Comparison of ENCODE assay signal across 8 cellular contexts in genomic region chr7:98106647-98107312, GRCh38. TPM values are rescaled to one million over a fixed set of nuclear protein-coding genes. Genes with fewer than 3 reads are reported as not detected.
DNase-seq lines count a peak whose midpoint lies in the region; ATAC-seq and TF ChIP-seq lines count a peak whose summit lies in the region.

Gene LMTK2 (plus strand): TSS chr7:98106862. CDS start chr7:98107178, 316 bp downstream.

- H3K27me3 Mint-ChIP-seq in HFFc6 (ENCODE audit: insufficient read depth), result no peaks in the 10 kb centered on the region; the same call in 1 of the 2 replicates
- H3K27me3 Mint-ChIP-seq in activated naive CD4-positive, alpha-beta T cell treated with anti-CD3 and anti-CD28 coated beads, Interleukin-2, amount 50 U/mL, for 24 hours, result peaks cover 6% of the 10 kb centered on the region

- H3K9me3 Mint-ChIP-seq in HFFc6, result peaks cover 4% of the 10 kb centered on the region
- H3K9me3 Mint-ChIP-seq in activated naive CD4-positive, alpha-beta T cell treated with anti-CD3 and anti-CD28 coated beads, Interleukin-2, amount 50 U/mL, for 24 hours, result no peaks in the 10 kb centered on the region

- H3K27ac ChIP-seq in osteoblast (ENCODE audit: low read depth, low read length), result peak within 1 kb of the TSS; percentile 73
- H3K27ac ChIP-seq in thymus (ENCODE audit: low read depth), result peak within 1 kb of the TSS; percentile 87

- peak; percentile 99 for DNase-seq in GM10248 (ENCODE audit: extremely low spot score)
- peak; percentile 86 for DNase-seq in HFFc6
- peak; percentile 95 for DNase-seq in NB4 (ENCODE audit: low read depth)
- no peak for DNase-seq in glomerular endothelial cell (ENCODE audit: extremely low read depth, low read depth, low spot score)
- DNase-seq in osteoblast (ENCODE audit: insufficient read length, low spot score, missing footprints), result peak; percentile 98

- TF ChIP-seq CTCF in GM10248 (IDR thresholded peaks at IDR 0.05; ENCODE audit: control extremely low read depth, extremely low read depth, low read depth, missing control alignments) (peak; percentile 96), HFFc6 (IDR thresholded peaks at IDR 0.05) (peak; percentile 96), NB4 (IDR thresholded peaks at IDR 0.05; ENCODE audit: low read depth, low read length) (peak; percentile 90), osteoblast (IDR thresholded peaks at IDR 0.05; ENCODE audit: extremely low read depth, low read depth, low read length) (peak; percentile 92)

- CTCF ChIA-PET in GM10248 (lab: Yijun Ruan, JAX), result interaction anchor here (1.0 to 6.1 kb wide), 13 partner anchors 9 to 103 kb away, joined by 3 to 88 read pairs (median 5); no protein-coding TSS in a partner anchor

- H3K9me3 ChIP-seq in osteoblast (ENCODE audit: low read depth, low read length) (no peaks in the 10 kb centered on the region), thymus (ENCODE audit: control insufficient read depth) (no peaks in the 10 kb centered on the region)

- H3K36me3 ChIP-seq in osteoblast (ENCODE audit: insufficient read depth, low read length) (no peaks in the 10 kb centered on the region), thymus (ENCODE audit: control insufficient read depth, insufficient read depth) (no peaks in the 10 kb centered on the region)

- peak; percentile 99 for ATAC-seq in SK-N-SH treated with all-trans-retinoic acid at 6 μM for 48 hours

- H3K36me3 Mint-ChIP-seq in HFFc6 (ENCODE audit: low read depth), result peaks cover 4% of the 10 kb centered on the region; the same call in 1 of the 2 replicates
- no peaks in the 10 kb centered on the region for H3K36me3 Mint-ChIP-seq in activated naive CD4-positive, alpha-beta T cell treated with anti-CD3 and anti-CD28 coated beads, Interleukin-2, amount 50 U/mL, for 24 hours

- H3K27me3 ChIP-seq in osteoblast (ENCODE audit: insufficient read depth, low read length) (no peaks in the 10 kb centered on the region), thymus (ENCODE audit: control insufficient read depth, insufficient read depth) (peaks cover 2% of the 10 kb centered on the region)

- POLR2A ChIA-PET in GM10248 (lab: Yijun Ruan, JAX), result no interaction called here

- H2AFZ ChIP-seq in osteoblast (ENCODE audit: low read length), result peak within 1 kb of the TSS; percentile 93

- TF ChIP-seq POLR2A in NB4 (IDR thresholded peaks at IDR 0.05; ENCODE audit: extremely low read depth, insufficient read length), result peak; percentile 94

- peak within 1 kb of the TSS; percentile 60 for H3K4me3 ChIP-seq in NB4 (ENCODE audit: low read depth, low read length)
- peak within 1 kb of the TSS; percentile 97 for H3K4me3 ChIP-seq in osteoblast (ENCODE audit: insufficient read depth, low read length)
- peak within 1 kb of the TSS; percentile 90 for H3K4me3 ChIP-seq in thymus (ENCODE audit: low read length)

- peaks cover 49% of the 10 kb centered on the region for H3K79me2 ChIP-seq in osteoblast (ENCODE audit: insufficient read depth, low read length)

- H3K4me3 Mint-ChIP-seq in HFFc6, result peak within 1 kb of the TSS; percentile 90
- H3K4me3 Mint-ChIP-seq in activated naive CD4-positive, alpha-beta T cell treated with anti-CD3 and anti-CD28 coated beads, Interleukin-2, amount 50 U/mL, for 24 hours, result peak within 1 kb of the TSS; percentile 96

- peaks cover 20% of the 10 kb centered on the region for H3K4me1 Mint-ChIP-seq in HFFc6 (ENCODE audit: low read depth)
- H3K4me1 Mint-ChIP-seq in activated naive CD4-positive, alpha-beta T cell treated with anti-CD3 and anti-CD28 coated beads, Interleukin-2, amount 50 U/mL, for 24 hours, result peaks cover 44% of the 10 kb centered on the region

- H4K20me1 ChIP-seq in osteoblast (ENCODE audit: insufficient read depth, low read length), result peaks cover 10% of the 10 kb centered on the region

- H3K4me1 ChIP-seq in osteoblast (ENCODE audit: insufficient read depth, low read length) (peaks cover 5% of the 10 kb centered on the region), thymus (ENCODE audit: control insufficient read depth, insufficient read depth, low read length) (no peaks in the 10 kb centered on the region)

- WGBS in thymus, result under 1% methylated on average over 75 of the region's 75 CpGs

- peak within 1 kb of the TSS; percentile 86 for H3K27ac Mint-ChIP-seq in HFFc6
- peak within 1 kb of the TSS; percentile 89 for H3K27ac Mint-ChIP-seq in activated naive CD4-positive, alpha-beta T cell treated with anti-CD3 and anti-CD28 coated beads, Interleukin-2, amount 50 U/mL, for 24 hours

- H3K4me2 ChIP-seq in osteoblast (ENCODE audit: insufficient read depth, low read length), result peak within 1 kb of the TSS; percentile 95

TF ChIP-seq in SK-N-SH treated with all-trans-retinoic acid at 6 μM for 48 hours, 23 proteins besides CTCF, POLR2A, EP300 and RAD21 (continues in another document):
- no peak for TF ChIP-seq BACH2 (CRISPR knock-in tag; IDR thresholded peaks at IDR 0.05; ENCODE audit: borderline replicate concordance)
- no peak for TF ChIP-seq SNAI2 (CRISPR knock-in tag; IDR thresholded peaks at IDR 0.05)
- TF ChIP-seq ESRRG (CRISPR knock-in tag; IDR thresholded peaks at IDR 0.05), result no peak
- no peak for TF ChIP-seq GLIS3 (CRISPR knock-in tag; IDR thresholded peaks at IDR 0.05)
- TF ChIP-seq TOX (CRISPR knock-in tag; IDR thresholded peaks at IDR 0.05; ENCODE audit: borderline replicate concordance), result no peak
- no peak for TF ChIP-seq ZC3H10 (CRISPR knock-in tag; IDR thresholded peaks at IDR 0.05)
- TF ChIP-seq TSHZ2 (CRISPR knock-in tag; IDR thresholded peaks at IDR 0.05), result no peak
- TF ChIP-seq CREB5 (CRISPR knock-in tag; IDR thresholded peaks at IDR 0.05; ENCODE audit: low read depth), result no peak
- TF ChIP-seq CSRNP3 (CRISPR knock-in tag; IDR thresholded peaks at IDR 0.05), result no peak
- no peak for TF ChIP-seq ZNF565 (CRISPR knock-in tag; conservative IDR thresholded peaks at IDR 0.05; ENCODE audit: low read depth)
- TF ChIP-seq OSR1 (CRISPR knock-in tag; IDR thresholded peaks at IDR 0.05), result no peak
- no peak for TF ChIP-seq POU6F1 (CRISPR knock-in tag; IDR thresholded peaks at IDR 0.05; ENCODE audit: borderline replicate concordance, low read depth)

RNA-seq across cellular contexts. Expression of gene LMTK2, which starts in this region (rescaled TPM):
- 10 to 100 TPM in 3 of 6 experiments, 1 to 10 TPM in 3; 9.2 to 13.5 (median 10.0) TPM for total RNA-seq in HFFc6 (2021; fragmentation: NEBNext Ultra II Directional; extraction: Animal tissue kit (Norgen Biotek cat#: 25700))
- 13.6 and 14.6 TPM in 2 replicates for total RNA-seq in glomerular endothelial cell
- total RNA-seq in osteoblast, result 11.5 and 14.1 TPM in 2 replicates
- polyA plus RNA-seq in thymus, result 4.4 TPM
